In genomic region chr12:45713108-45713507, GRCh38 we compare ENCODE assay signal across 20 cellular contexts. TPM values are rescaled to one million over a fixed set of nuclear protein-coding genes. Genes with fewer than 3 reads are reported as not detected.
DNase-seq lines count a peak whose midpoint lies in the region; FAIRE-seq and TF ChIP-seq lines count a peak whose summit lies in the region.
"Had no signal": no experiment of that assay in that cellular context is flagged by ENCODE, and none has a peak within 500 bp of the region (broad histone marks: within the 10 kb centered on the region; RNA-seq: fewer than 3 reads in every experiment).

No MANE protein-coding gene starts in this region.

- no peaks in the 10 kb centered on the region for H3K4me1 ChIP-seq in endothelial cell of umbilical vein (ENCODE audit: control insufficient read depth, extremely low read depth, insufficient read depth, low read length)
- H3K4me1 ChIP-seq: Caco-2 had no signal

- no peaks in the 10 kb centered on the region for H3K9me3 ChIP-seq in endothelial cell of umbilical vein (replicated peaks; ENCODE audit: control insufficient read depth, insufficient read depth, low read length)
- H3K9me3 ChIP-seq: Caco-2 had no signal

- H3K4me2 ChIP-seq in endothelial cell of umbilical vein (ENCODE audit: insufficient read depth, low read length): no peak overlapping the region
- H3K4me2 ChIP-seq: KMS-11 had no signal

- no peak for TF ChIP-seq POLR2A in endothelial cell of umbilical vein (IDR thresholded peaks at IDR 0.05; ENCODE audit: low read depth, low read length)

- dilution Hi-C loops in endothelial cell of umbilical vein (cut with MboI; ENCODE audit: extremely low pct_ligation_motif_present, low sequenced_read_pairs): no loop called here

- no peaks in the 10 kb centered on the region for H3K9me1 ChIP-seq in endothelial cell of umbilical vein (replicated peaks; ENCODE audit: control insufficient read depth, extremely low read depth, insufficient read depth, low read length)

- BruUV-seq in endothelial cell of umbilical vein (replicated peaks; lab: Mats Ljungman, UMichigan): no TSS peak

- TF ChIP-seq CTCF in endothelial cell of umbilical vein (IDR thresholded peaks at IDR 0.05; ENCODE audit: extremely low read depth in 1 of 2, insufficient read depth in 1 of 2, low read depth in 1 of 2, low read length in 2 of 2): no peak

- POLR2A ChIA-PET in endothelial cell of umbilical vein (lab: Charles Lee): no interaction called here

- H3K27me3 ChIP-seq in endothelial cell of umbilical vein (ENCODE audit: control insufficient read depth in 2 of 2, insufficient read depth in 2 of 2, low read length in 2 of 2): no peaks in the 10 kb centered on the region

- H2AFZ ChIP-seq in endothelial cell of umbilical vein (ENCODE audit: low read depth, low read length): no peak overlapping the region

- no peaks in the 10 kb centered on the region for H3K79me2 ChIP-seq in endothelial cell of umbilical vein (ENCODE audit: control insufficient read depth, insufficient read depth, low read length)

- peak; percentile 35 for DNase-seq in EH (ENCODE audit: low read depth)
- DNase-seq in LHCN-M2 (ENCODE audit: low read depth): peak; percentile 62
- DNase-seq in endothelial cell of umbilical vein (ENCODE audit: low read depth, low spot score): peak; percentile 9
- peak; percentile 60 for DNase-seq in iris pigment epithelial cell (ENCODE audit: low read depth)
- DNase-seq in cortex of kidney (lab: John Stamatoyannopoulos, UW): no peak
- DNase-seq in dermis blood vessel endothelial cell: no peak
- no peak for DNase-seq in activated effector memory CD4-positive, alpha-beta T cell treated with Interleukin-2 at 50 U/mL for 16 hours
- no peak for DNase-seq in NOMO-1 treated with dmso at 0.1 percent for 144 hours (lab: John Stamatoyannopoulos, UW; ENCODE audit: unreplicated experiment)
- DNase-seq: Caco-2, GDM1, MM.1S, NCI-H1105 treated with DMSO at 0.1 percent for 48 hours, NCI-H187, NCI-H446 treated with DMSO at 0.1 percent for 48 hours, NCI-H748 treated with DMSO at 0.1 percent for 48 hours, Right ventricle myocardium superior had no signal

- no peaks in the 10 kb centered on the region for H4K20me1 ChIP-seq in endothelial cell of umbilical vein (replicated peaks; ENCODE audit: control insufficient read depth, extremely low read depth, insufficient read depth, low read length)

- H3K4me3 ChIP-seq in endothelial cell of umbilical vein (replicated peaks in 1 of 3; ENCODE audit: insufficient read depth in 1 of 3, low read depth in 1 of 3, low read length in 3 of 3): no peak overlapping the region

- CTCF ChIA-PET in endothelial cell of umbilical vein (lab: Charles Lee): no interaction called here

- FAIRE-seq in endothelial cell of umbilical vein (lab: Jason Lieb, UNC): no peak
- FAIRE-seq: A204.1, GM12892 had no signal

- no peak overlapping the region for H3K27ac ChIP-seq in endothelial cell of umbilical vein (ENCODE audit: insufficient read depth, low read depth, low read length)
- H3K27ac ChIP-seq: C4-2B, KMS-11 had no signal

- no peak overlapping the region for H3K9ac ChIP-seq in endothelial cell of umbilical vein (replicated peaks; ENCODE audit: extremely low read depth, insufficient read depth, low read length)
- H3K9ac ChIP-seq: KMS-11 had no signal

- intact Hi-C loops in endothelial cell of umbilical vein (cut with micrococcal nuclease): no loop called here

- no peaks in the 10 kb centered on the region for H3K36me3 ChIP-seq in endothelial cell of umbilical vein (ENCODE audit: control insufficient read depth in 2 of 2, extremely low read depth in 1 of 2, insufficient read depth in 2 of 2, low read length in 2 of 2)

TF ChIP-seq in endothelial cell of umbilical vein, 7 proteins besides CTCF, POLR2A, EP300 and RAD21:
- TF ChIP-seq POLR2AphosphoS5 (IDR thresholded peaks at IDR 0.05; ENCODE audit: insufficient read depth, low read depth, low read length) (no peak), GATA2 (IDR thresholded peaks at IDR 0.05; ENCODE audit: insufficient read depth, insufficient read length, low read depth, low read length) (no peak), EZH2 (IDR thresholded peaks at IDR 0.05; ENCODE audit: borderline replicate concordance, low read depth, low read length, severe bottlenecking) (no peak), FOS (IDR thresholded peaks at IDR 0.05; ENCODE audit: borderline replicate concordance, insufficient read depth, low read length) (no peak), MAX (IDR thresholded peaks at IDR 0.05; ENCODE audit: insufficient read depth, insufficient read length) (no peak), JUN (IDR thresholded peaks at IDR 0.05; ENCODE audit: borderline replicate concordance, insufficient read depth, insufficient read length, low read depth) (no peak), MYC (IDR thresholded peaks at IDR 0.05; ENCODE audit: low read depth, low read length) (no peak)

RNA-seq across cellular contexts. Expression of gene ARID2, which starts 16.4 kb away (rescaled TPM):
- total RNA-seq in LHCN-M2 (2014; rRNA removed): 12.2 and 12.3 TPM in 2 replicates
- polyA plus RNA-seq in LHCN-M2 (2012): 3.3 TPM
- total RNA-seq in endothelial cell of umbilical vein: 26.7 and 28.9 TPM in 2 replicates
- 10.8 and 12.2 TPM in 2 replicates for polyA plus RNA-seq in endothelial cell of umbilical vein
- 7.6 and 8.2 TPM in 2 replicates for polyA plus RNA-seq in endothelial cell of umbilical vein (2011; cell fraction: cytosol; rRNA removed)
- polyA plus RNA-seq in endothelial cell of umbilical vein (2011; cell fraction: nucleus; rRNA removed): 38.1 and 44.3 TPM in 2 replicates
- 7.7 and 9.0 TPM in 2 replicates for polyA plus RNA-seq in endothelial cell of umbilical vein (2012)
- polyA minus RNA-seq in endothelial cell of umbilical vein: 76.5 and 76.8 TPM in 2 replicates
- 33.9 TPM for polyA minus RNA-seq in endothelial cell of umbilical vein (2011; cell fraction: cytosol; rRNA and poly(A)+ RNA removed)
- 153 and 244 TPM in 2 replicates for polyA minus RNA-seq in endothelial cell of umbilical vein (2011; cell fraction: nucleus; rRNA and poly(A)+ RNA removed)
- 18.4 and 20.7 TPM in 2 replicates for total RNA-seq in dermis blood vessel endothelial cell

Comparison
In these comparisons a context has a peak if more than half of its experiments do, and no peak if none do; other contexts are left out.
1. DNase-seq: peak in EH (single experiment), LHCN-M2 (single experiment), endothelial cell of umbilical vein (single experiment) and iris pigment epithelial cell (single experiment); none in cortex of kidney (single experiment), dermis blood vessel endothelial cell (single experiment), activated effector memory CD4-positive, alpha-beta T cell treated with Interleukin-2 at 50 U/mL for 16 hours (single experiment) and NOMO-1 treated with dmso at 0.1 percent for 144 hours (single experiment).